9 cellular contexts compared by ENCODE assay signal in the genomic region with DNA sequence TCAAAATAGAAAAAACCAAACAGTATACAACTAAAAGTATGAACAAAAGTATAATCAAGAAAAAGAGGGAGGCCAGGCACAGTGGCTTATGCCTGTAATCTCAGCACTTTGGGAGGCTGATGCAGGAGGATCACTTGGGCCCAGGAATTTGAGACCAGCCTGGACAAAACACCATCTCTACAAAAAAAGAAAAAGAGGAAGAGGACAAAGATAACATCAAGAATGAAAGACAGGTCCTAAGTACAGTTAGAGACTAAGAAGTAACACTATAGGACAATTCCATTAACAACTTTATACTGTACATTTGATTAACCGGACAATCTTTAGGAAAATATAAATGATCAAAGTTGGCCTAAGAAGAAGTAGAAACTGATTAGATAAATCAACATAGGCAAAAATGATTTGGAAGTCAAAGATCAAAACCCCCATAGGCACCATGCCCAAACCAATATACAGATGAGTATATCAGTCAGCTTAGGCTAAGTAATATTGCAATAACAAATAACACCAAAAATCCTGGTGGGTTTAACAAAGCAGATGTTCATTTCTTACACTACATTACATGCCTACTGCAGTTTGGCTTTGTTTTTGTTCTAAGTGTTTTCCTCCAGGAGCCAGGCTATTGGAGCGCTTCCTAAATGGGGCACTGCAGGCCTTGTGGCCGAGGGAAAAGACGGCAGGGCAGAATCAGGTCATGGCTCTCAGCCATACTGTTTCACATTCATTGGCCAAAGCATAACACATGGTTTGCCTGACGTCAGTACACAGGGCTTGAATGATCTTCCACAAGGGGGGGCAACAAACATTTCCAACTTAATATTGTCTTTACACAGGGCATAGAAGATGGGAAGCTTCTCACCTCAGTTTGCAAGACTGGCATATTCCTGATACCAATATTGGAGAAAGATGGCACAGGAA. TPM values are rescaled to one million over a fixed set of nuclear protein-coding genes. Genes with fewer than 3 reads are reported as not detected.
DNase-seq lines count a peak whose midpoint lies in the region; ATAC-seq and TF ChIP-seq lines count a peak whose summit lies in the region.
"Had no signal": no experiment of that assay in that cellular context is flagged by ENCODE, and none has a peak within 500 bp of the region (broad histone marks: within the 10 kb centered on the region; RNA-seq: fewer than 3 reads in every experiment).

No MANE protein-coding gene starts in this region.

- H3K9me3 Mint-ChIP-seq in CD14-positive monocyte: peaks cover 1 to 5% (median 2%) of the 10 kb centered on the region in 7 donors
- peaks cover 24% of the 10 kb centered on the region for H3K9me3 Mint-ChIP-seq in WTC11

- H3K4me3 ChIP-seq in Jurkat, Clone E6-1 (ENCODE audit: low read length): no peak overlapping the region
- H3K4me3 ChIP-seq in testis: no peak overlapping the region

- in situ Hi-C loops in GM13977 (cut with MboI; ENCODE audit: low pct_unique_long_range_greater_than_20kb, low sequenced_read_pairs, unreplicated experiment): no loop called here

- no peaks in the 10 kb centered on the region for H3K27me3 ChIP-seq in testis

- CTCF ChIA-PET in WTC11 (lab: Charles Lee): no interaction called here

- H3K36me3 ChIP-seq in testis (ENCODE audit: low read depth, missing control alignments): no peaks in the 10 kb centered on the region

- H3K4me1 Mint-ChIP-seq in CD14-positive monocyte (peaks cover 43% of the 10 kb centered on the region), WTC11 (no peaks in the 10 kb centered on the region)
- H3K4me1 Mint-ChIP-seq: CD4-positive, alpha-beta memory T cell had no signal

- TF ChIP-seq CTCF in CD14-positive monocyte (IDR thresholded peaks at IDR 0.05) (no peak), WTC11 (IDR thresholded peaks at IDR 0.05) (no peak), testis (IDR thresholded peaks at IDR 0.05) (no peak), omental fat pad (IDR thresholded peaks at IDR 0.05) (no peak), GM13977 (IDR thresholded peaks at IDR 0.05; ENCODE audit: extremely low read depth, insufficient read depth, missing control alignments) (no peak)

- POLR2A ChIA-PET in WTC11 (lab: Charles Lee): no interaction called here

- 80 to 86% methylated on average over 5 of the region's 5 CpGs for WGBS in testis, 2 donors

- H3K27ac Mint-ChIP-seq in CD14-positive monocyte (peak overlapping the region; percentile 25 to 91 (median 69)), WTC11 (no peak overlapping the region)

- H3K27me3 Mint-ChIP-seq in CD14-positive monocyte (ENCODE audit: low read depth in 3 of 3) (peaks cover 0 to 2% (median 0%) of the 10 kb centered on the region in 3 donors), WTC11 (ENCODE audit: low read depth) (peaks cover 5% of the 10 kb centered on the region; the same call in 1 of the 2 replicates)
- H3K27me3 Mint-ChIP-seq: CD4-positive, alpha-beta memory T cell had no signal

- ATAC-seq in WTC11 (peak; percentile 91), left cardiac atrium (peak; percentile 44 to 89), omental fat pad (ENCODE audit: low FRiP score) (no peak)

- H3K27ac ChIP-seq in testis: no peak overlapping the region

- no peaks in the 10 kb centered on the region for H3K4me1 ChIP-seq in testis

- intact Hi-C loops in CD14-positive monocyte (cut with micrococcal nuclease) (loop anchor here in 1 of 2 donors (5.0 kb wide), 1 partner anchor 32 kb away; no protein-coding TSS in a partner anchor), left cardiac atrium (cut with DNase I) (no loop called here), testis (cut with DNase I; ENCODE audit: low total_unique reads) (no loop called here)

- no peaks in the 10 kb centered on the region for H3K9me3 ChIP-seq in testis

- DNase-seq in CD14-positive monocyte (ENCODE audit: low spot score) (no peak), WTC11 (ENCODE audit: low spot score) (no peak), left cardiac atrium (no peak), testis (no peak), omental fat pad (ENCODE audit: low spot score) (no peak), GM19238 (ENCODE audit: insufficient read length, low spot score) (no peak), GM13977 (ENCODE audit: low spot score) (no peak)
- DNase-seq in Jurkat, Clone E6-1 (ENCODE audit: low read depth, low spot score): peak; percentile 25

- TF ChIP-seq POLR2A in testis (IDR thresholded peaks at IDR 0.05): no peak

- H3K36me3 Mint-ChIP-seq in CD14-positive monocyte (peaks cover 0 to 2% of the 10 kb centered on the region in 2 donors), WTC11 (peaks cover 18% of the 10 kb centered on the region)

- no peak overlapping the region for H3K4me3 Mint-ChIP-seq in CD14-positive monocyte
- no peak overlapping the region for H3K4me3 Mint-ChIP-seq in WTC11
- H3K4me3 Mint-ChIP-seq: CD4-positive, alpha-beta memory T cell had no signal

TF ChIP-seq in WTC11, 78 proteins besides CTCF, POLR2A, EP300 and RAD21:
- no peak for TF ChIP-seq ZNF121 (CRISPR knock-in tag; IDR thresholded peaks at IDR 0.05)
- TF ChIP-seq MAX (CRISPR knock-in tag; IDR thresholded peaks at IDR 0.05): no peak
- TF ChIP-seq ZNF317 (CRISPR knock-in tag; IDR thresholded peaks at IDR 0.05; ENCODE audit: borderline replicate concordance, low read depth): no peak
- no peak for TF ChIP-seq RORB (CRISPR knock-in tag; IDR thresholded peaks at IDR 0.05)
- TF ChIP-seq, protein P1, sequence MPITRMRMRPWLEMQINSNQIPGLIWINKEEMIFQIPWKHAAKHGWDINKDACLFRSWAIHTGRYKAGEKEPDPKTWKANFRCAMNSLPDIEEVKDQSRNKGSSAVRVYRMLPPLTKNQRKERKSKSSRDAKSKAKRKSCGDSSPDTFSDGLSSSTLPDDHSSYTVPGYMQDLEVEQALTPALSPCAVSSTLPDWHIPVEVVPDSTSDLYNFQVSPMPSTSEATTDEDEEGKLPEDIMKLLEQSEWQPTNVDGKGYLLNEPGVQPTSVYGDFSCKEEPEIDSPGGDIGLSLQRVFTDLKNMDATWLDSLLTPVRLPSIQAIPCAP (CRISPR knock-in tag; IDR thresholded peaks at IDR 0.05): no peak
- no peak for TF ChIP-seq ZNF138 (CRISPR knock-in tag; conservative IDR thresholded peaks at IDR 0.05)
- TF ChIP-seq ZNF263 (CRISPR knock-in tag; IDR thresholded peaks at IDR 0.05; ENCODE audit: low read depth): no peak
- TF ChIP-seq, protein P2, sequence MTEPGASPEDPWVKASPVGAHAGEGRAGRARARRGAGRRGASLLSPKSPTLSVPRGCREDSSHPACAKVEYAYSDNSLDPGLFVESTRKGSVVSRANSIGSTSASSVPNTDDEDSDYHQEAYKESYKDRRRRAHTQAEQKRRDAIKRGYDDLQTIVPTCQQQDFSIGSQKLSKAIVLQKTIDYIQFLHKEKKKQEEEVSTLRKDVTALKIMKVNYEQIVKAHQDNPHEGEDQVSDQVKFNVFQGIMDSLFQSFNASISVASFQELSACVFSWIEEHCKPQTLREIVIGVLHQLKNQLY (CRISPR knock-in tag; IDR thresholded peaks at IDR 0.05): no peak
- TF ChIP-seq PRRX2 (CRISPR knock-in tag; IDR thresholded peaks at IDR 0.05): no peak

RNA-seq across cellular contexts. Expression of gene HGFAC, which starts 42.2 kb away (rescaled TPM):
- not detected for polyA plus RNA-seq in CD14-positive monocyte
- not detected for polyA plus RNA-seq in Jurkat, Clone E6-1 (2012; ENCODE audit: insufficient read depth, insufficient read length)
- total RNA-seq in WTC11 (2021): 0.20 to 0.76 TPM (median 0.48 TPM) in 3 replicates
- total RNA-seq in left cardiac atrium: under 1 TPM; 0.34 to 0.38 TPM
- total RNA-seq in testis: 10 to 100 TPM; 16.8 to 72.3 TPM
- 15.5 TPM for polyA plus RNA-seq in testis (ENCODE audit: insufficient read depth, low read depth, low replicate concordance)
- not detected for total RNA-seq in omental fat pad
- polyA plus RNA-seq: CD4-positive, alpha-beta memory T cell had no signal

Comparison
In these comparisons a context has a peak if more than half of its experiments do, and no peak if none do; other contexts are left out.
1. RNA of gene HGFAC, which starts 42.2 kb away (total RNA-seq): 16.8 to 72.3 TPM in testis; 0.34 to 0.38 TPM in left cardiac atrium, 0.20 to 0.76 TPM in WTC11 and not detected in omental fat pad; every median in the first group is over 10 times any median in the second.